ENCODE assay signal across 21 cellular contexts in the genomic region with DNA sequence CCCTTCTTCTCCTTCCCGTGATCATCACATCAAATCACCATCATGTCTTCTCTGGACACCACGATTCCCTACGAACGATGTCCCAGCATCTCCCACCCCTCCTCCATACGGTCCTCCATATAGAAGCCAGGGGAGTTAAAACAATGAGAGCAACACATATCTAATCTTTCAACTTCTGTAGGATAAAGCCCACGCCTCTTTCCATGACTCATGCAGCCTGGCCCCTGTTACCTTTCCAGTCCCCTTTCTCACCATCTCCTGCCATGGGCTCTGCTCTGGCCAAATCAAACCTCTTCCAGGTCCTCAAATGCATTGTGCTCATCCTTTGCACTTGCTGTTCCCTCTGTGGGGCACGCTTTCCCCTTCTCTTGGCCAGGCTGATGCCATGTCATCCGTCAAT. TPM values are rescaled to one million over a fixed set of nuclear protein-coding genes. Genes with fewer than 3 reads are reported as not detected.
DNase-seq lines count a peak whose midpoint lies in the region; ATAC-seq and TF ChIP-seq lines count a peak whose summit lies in the region.
"Had no signal": no experiment of that assay in that cellular context is flagged by ENCODE, and none has a peak within 500 bp of the region (broad histone marks: within the 10 kb centered on the region; RNA-seq: fewer than 3 reads in every experiment).

No MANE protein-coding gene starts in this region.

- TF ChIP-seq CTCF in Caco-2 (IDR thresholded peaks at IDR 0.05; ENCODE audit: insufficient read depth in 1 of 2, low read depth in 1 of 2, low read length in 1 of 2, severe bottlenecking in 1 of 2, unreplicated experiment in 1 of 2) (no peak), VCaP (conservative IDR thresholded peaks at IDR 0.05) (no peak), neural progenitor cell (IDR thresholded peaks at IDR 0.05) (no peak), left lung (IDR thresholded peaks at IDR 0.05) (no peak)

- DNase-seq in Caco-2, result no peak
- no peak for DNase-seq in neural progenitor cell (ENCODE audit: low spot score)
- DNase-seq in left lung, result no peak
- no peak for DNase-seq in NCI-H446 treated with DMSO at 0.1 percent for 48 hours (lab: John Stamatoyannopoulos, UW)
- no peak for DNase-seq in DMS 273 treated with DMSO at 0.1 percent for 48 hours (lab: John Stamatoyannopoulos, UW)
- DNase-seq: Kasumi-1, NCI-H1092 treated with DMSO at 0.1 percent for 48 hours, NCI-H1436, NCI-H187, NCI-H2107, NCI-H446, NCI-H526 treated with DMSO at 0.1 percent for 48 hours, PC-9, SJCRH30 had no signal

- H3K4me3 Mint-ChIP-seq in Caco-2 (ENCODE audit: unreplicated experiment), result no peak overlapping the region
- H3K4me3 Mint-ChIP-seq in neural progenitor cell, result peak overlapping the region; percentile 47
- H3K4me3 Mint-ChIP-seq: B cell had no signal

- intact Hi-C loops in Caco-2 (cut with micrococcal nuclease; ENCODE audit: unreplicated experiment), result no loop called here
- intact Hi-C loops in left lung (cut with DNase I), result no loop called here

- H3K4me1 ChIP-seq in BLaER1, result peaks cover 95% of the 10 kb centered on the region
- peaks cover 55% of the 10 kb centered on the region for H3K4me1 ChIP-seq in Caco-2
- H3K4me1 ChIP-seq in neural progenitor cell, result peaks cover 4% of the 10 kb centered on the region
- H3K4me1 ChIP-seq in left lung, result peaks cover 0 to 19% of the 10 kb centered on the region in 2 donors
- H3K4me1 ChIP-seq: SJCRH30 had no signal

- CTCF ChIA-PET in Caco-2 (lab: Charles Lee), result no interaction called here

- H3K27me3 ChIP-seq in BLaER1, result peaks cover 3% of the 10 kb centered on the region; the same call in 1 of the 2 replicates
- H3K27me3 ChIP-seq in Caco-2 (replicated peaks; ENCODE audit: control insufficient read depth, insufficient read depth, low read length), result no peaks in the 10 kb centered on the region
- H3K27me3 ChIP-seq in neural progenitor cell, result no peaks in the 10 kb centered on the region
- H3K27me3 ChIP-seq in left lung, result peaks cover 0 to 41% of the 10 kb centered on the region in 2 donors
- H3K27me3 ChIP-seq: SJCRH30 had no signal

- peak overlapping the region; percentile 90 for H3K4me2 ChIP-seq in BLaER1
- H3K4me2 ChIP-seq in neural progenitor cell, result no peak overlapping the region
- H3K4me2 ChIP-seq: PC-9 had no signal

- no peak for ATAC-seq in left lung
- ATAC-seq: HCT116, Right ventricle myocardium inferior, SK-N-SH treated with all-trans-retinoic acid at 6 μM for 48 hours had no signal

- H3K36me3 ChIP-seq in BLaER1 (no peaks in the 10 kb centered on the region), Caco-2 (ENCODE audit: control insufficient read depth, insufficient read depth, low read length) (no peaks in the 10 kb centered on the region; the same call in 1 of the 2 replicates), neural progenitor cell (no peaks in the 10 kb centered on the region), left lung (no peaks in the 10 kb centered on the region)
- H3K36me3 ChIP-seq: SJCRH30 had no signal

- no peak overlapping the region for H3K27ac ChIP-seq in BLaER1
- H3K27ac ChIP-seq in VCaP, result peak overlapping the region; percentile 99; the same call in 1 of the 2 replicates
- H3K27ac ChIP-seq in neural progenitor cell, result no peak overlapping the region
- no peak overlapping the region for H3K27ac ChIP-seq in left lung
- H3K27ac ChIP-seq: HL-60, PC-9, SJCRH30 had no signal

- H2AFZ ChIP-seq in neural progenitor cell (replicated peaks), result no peak overlapping the region
- H2AFZ ChIP-seq: PC-9 had no signal

- no TSS peak for BruUV-seq in Caco-2 (replicated peaks; lab: Mats Ljungman, UMichigan)

- H3K9ac ChIP-seq in BLaER1, result 0 out of 2 replicates have a peak overlapping the region, but pooled peaks have one; percentile 36
- no peak overlapping the region for H3K9ac ChIP-seq in neural progenitor cell

- H3K4me1 Mint-ChIP-seq in Caco-2 (ENCODE audit: low read depth, unreplicated experiment) (peaks cover 34% of the 10 kb centered on the region), neural progenitor cell (peaks cover 14% of the 10 kb centered on the region)

- H3K4me3 ChIP-seq in BLaER1 (no peak overlapping the region), Caco-2 (ENCODE audit: low read depth, low read length) (no peak overlapping the region), neural progenitor cell (no peak overlapping the region), left lung (no peak overlapping the region)
- H3K4me3 ChIP-seq: PC-9, SJCRH30 had no signal

- H3K36me3 Mint-ChIP-seq in Caco-2 (ENCODE audit: insufficient read depth, unreplicated experiment) (no peaks in the 10 kb centered on the region), neural progenitor cell (no peaks in the 10 kb centered on the region)

- H3K27ac Mint-ChIP-seq in Caco-2 (ENCODE audit: unreplicated experiment) (peak overlapping the region; percentile 11), neural progenitor cell (no peak overlapping the region)
- H3K27ac Mint-ChIP-seq: B cell had no signal

- H4K20me1 ChIP-seq in BLaER1 (no peaks in the 10 kb centered on the region), neural progenitor cell (ENCODE audit: low read depth) (no peaks in the 10 kb centered on the region)

- H3F3A ChIP-seq in neural progenitor cell (ENCODE audit: low read depth), result peaks cover 7% of the 10 kb centered on the region

- H3K9me3 Mint-ChIP-seq in Caco-2 (ENCODE audit: unreplicated experiment) (no peaks in the 10 kb centered on the region), neural progenitor cell (no peaks in the 10 kb centered on the region)

- H3K9me3 ChIP-seq in BLaER1 (no peaks in the 10 kb centered on the region), Caco-2 (no peaks in the 10 kb centered on the region), neural progenitor cell (ENCODE audit: low read depth) (no peaks in the 10 kb centered on the region), left lung (no peaks in the 10 kb centered on the region)
- H3K9me3 ChIP-seq: SJCRH30 had no signal

- no peaks in the 10 kb centered on the region for H3K79me2 ChIP-seq in neural progenitor cell (ENCODE audit: low read depth)

- POLR2A ChIA-PET in Caco-2 (lab: Charles Lee), result no interaction called here

- H3K27me3 Mint-ChIP-seq in Caco-2 (ENCODE audit: insufficient read depth, unreplicated experiment) (no peaks in the 10 kb centered on the region), neural progenitor cell (ENCODE audit: insufficient read depth, low read depth) (peaks cover 4% of the 10 kb centered on the region)

RNA-seq across cellular contexts. Expression of gene RPS6KA4, which starts 23.6 kb away (rescaled TPM):
- total RNA-seq in Caco-2 (2022), result 95.7 and 98.6 TPM in 2 replicates
- total RNA-seq in neural progenitor cell (ENCODE audit: low replicate concordance), result 12.7 and 16.9 TPM in 2 replicates
- 10 to 100 TPM; 37.1 to 57.6 TPM for total RNA-seq in left lung

RNA-seq across cellular contexts. Expression of gene CCDC88B, which starts 42.6 kb away (rescaled TPM):
- total RNA-seq in Caco-2 (2022), result 3.6 and 3.9 TPM in 2 replicates
- 0.62 and 9.0 TPM in 2 replicates for total RNA-seq in neural progenitor cell (ENCODE audit: low replicate concordance)
- 10 to 100 TPM; 12.1 to 35.7 TPM for total RNA-seq in left lung
